ENCODE assay signal across 34 cellular contexts in the genomic region with DNA sequence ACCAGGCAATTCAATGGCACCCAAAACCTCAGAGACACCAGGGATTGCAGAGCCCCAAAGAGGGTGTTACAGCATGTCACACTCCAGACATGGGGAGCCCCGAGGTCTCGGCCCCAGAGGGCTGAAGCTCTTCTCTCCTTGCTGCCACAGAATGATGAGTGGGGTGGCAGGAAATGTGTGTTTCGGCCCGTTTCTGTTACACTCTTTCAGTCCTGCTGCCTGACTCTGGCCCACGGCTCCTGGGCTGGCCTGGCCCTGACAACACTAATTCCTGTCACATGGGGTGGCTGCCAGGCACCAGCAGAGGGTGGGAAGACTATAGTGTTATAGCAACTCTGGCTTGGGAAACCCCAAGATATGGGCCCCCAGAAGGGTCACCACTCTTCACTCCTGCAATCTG.
"Had no signal": no experiment of that assay in that cellular context is flagged by ENCODE, and none has a peak within 500 bp of the region (broad histone marks: within the 10 kb centered on the region; RNA-seq: fewer than 3 reads in every experiment).

No MANE protein-coding gene starts in this region.

- DNase-seq: activated B cell treated with CpG ODN at 0.5 μM for 24 hours; activated CD4-positive, alpha-beta memory T cell treated with anti-CD3 and anti-CD28 coated beads for 36 hours; activated CD4-positive, alpha-beta T cell treated with anti-CD3 and anti-CD28 coated beads for 4 hours; activated CD4-positive, alpha-beta T cell treated with anti-CD3 and anti-CD28 coated beads, Interleukin-2, amount 10 ng/mL, durations not matched to agents 24 days and 14 days; activated CD4-positive, alpha-beta T cell treated with anti-CD3 and anti-CD28 coated beads, Interleukin-2, amount 50 U/mL, for 1 hour; activated CD4-positive, alpha-beta T cell treated with anti-CD3 and anti-CD28 coated beads, Interleukin-2, amount 50 U/mL, for 4 hours; activated CD4-positive, CD25-positive, alpha-beta regulatory T cell treated with anti-CD3 and anti-CD28 coated beads, Interleukin-2, amount 50 U/mL, for 72 hours; activated CD8-positive, alpha-beta memory T cell treated with anti-CD3 and anti-CD28 coated beads, Interleukin-2, amount 50 U/mL, for 4 hours; activated CD8-positive, alpha-beta T cell treated with anti-CD3 and anti-CD28 coated beads for 36 hours; activated effector memory CD4-positive, alpha-beta T cell treated with anti-CD3 and anti-CD28 coated beads, Interleukin-2, amount 50 U/mL, for 16 hours; activated gamma-delta T cell treated with Interleukin-2 at 50 U/mL for 16 hours; activated naive CD4-positive, alpha-beta T cell; activated naive CD4-positive, alpha-beta T cell treated with anti-CD3 and anti-CD28 coated beads for 36 hours; activated naive CD4-positive, alpha-beta T cell treated with anti-CD3 and anti-CD28 coated beads, Interleukin-2, amount 50 U/mL, for 16 hours; activated naive CD8-positive, alpha-beta T cell treated with anti-CD3 and anti-CD28 coated beads for 36 hours; activated T-cell treated with anti-CD3 and anti-CD28 coated beads for 4 hours; activated T-cell treated with anti-CD3 and anti-CD28 coated beads, Interleukin-2, amount 50 U/mL, for 1 hour; activated T-cell treated with anti-CD3 and anti-CD28 coated beads, Interleukin-2, amount 50 U/mL, for 4 hours; activated T-cell treated with anti-CD3 and anti-CD28 coated beads, Interleukin-2, amount 50 U/mL, for 72 hours; adrenal gland; amygdala; anterior cingulate cortex; caudate nucleus; cerebellar nuclear complex; T-helper 1 cell; T-helper 2 cell; T-helper 9 cell had no signal

- H3K4me3 ChIP-seq: adrenal gland, ascending aorta, cardiac muscle cell had no signal

- FAIRE-seq: bronchial epithelial cell, TTC549 had no signal

- H3K27ac ChIP-seq: adrenal gland, ascending aorta, cardiac muscle cell, VCaP had no signal

- H3K4me1 ChIP-seq: adrenal gland, ascending aorta had no signal

- H3K9me3 ChIP-seq: adrenal gland, ascending aorta had no signal

- H3K36me3 ChIP-seq: adrenal gland, ascending aorta, cardiac muscle cell had no signal

- ATAC-seq: activated CD8-positive, alpha-beta T cell treated with anti-CD3 and anti-CD28 coated beads for 36 hours; activated naive CD4-positive, alpha-beta T cell treated with anti-CD3 and anti-CD28 coated beads, Interleukin-2, amount 50 U/mL, for 72 hours; activated T-cell treated with anti-CD3 and anti-CD28 coated beads, Interleukin-2, amount 50 U/mL, for 4 hours; activated T-cell treated with anti-CD3 and anti-CD28 coated beads, Interleukin-2, amount 50 U/mL, for 72 hours; activated T-helper 17 cell treated with anti-CD3 and anti-CD28 coated beads, Interleukin-2, amount 50 U/mL, for 72 hours had no signal

- H3K27me3 ChIP-seq: adrenal gland, ascending aorta, cardiac muscle cell had no signal
